Comparison of ENCODE assay signal across 17 cellular contexts in genomic region chr12:122048156-122048555, GRCh38.
"Had no signal": no experiment of that assay in that cellular context is flagged by ENCODE, and none has a peak within 500 bp of the region (broad histone marks: within the 10 kb centered on the region; RNA-seq: fewer than 3 reads in every experiment).

No MANE protein-coding gene starts in this region.

- H3K36me3 Mint-ChIP-seq: activated naive CD8-positive, alpha-beta T cell had no signal

- H3K4me3 Mint-ChIP-seq: activated B cell treated with CpG ODN at 0.5 μM for 24 hours; activated CD4-positive, alpha-beta T cell treated with anti-CD3 and anti-CD28 coated beads, Interleukin-2, amount 10 ng/mL, durations not matched to agents 24 days and 14 days; activated CD8-positive, alpha-beta T cell treated with anti-CD3 and anti-CD28 coated beads, Interleukin-2, amount 10 ng/mL, durations not matched to agents 7 days and 5 days; activated naive CD8-positive, alpha-beta T cell; activated T-cell treated with anti-CD3 and anti-CD28 coated beads, Interleukin-2, amount 50 U/mL, for 72 hours; endodermal cell; nephron; type B pancreatic cell had no signal

- H3K9me3 ChIP-seq: prostate gland, suprapubic skin had no signal

- H3K4me3 ChIP-seq: prostate gland, suprapubic skin had no signal

- H3K36me3 ChIP-seq: prostate gland had no signal

- DNase-seq: activated B cell treated with CpG ODN at 0.5 μM for 24 hours; activated CD4-positive, alpha-beta T cell treated with anti-CD3 and anti-CD28 coated beads, Interleukin-2, amount 10 ng/mL, durations not matched to agents 24 days and 14 days; activated CD8-positive, alpha-beta memory T cell treated with anti-CD3 and anti-CD28 coated beads, Interleukin-2, amount 50 U/mL, for 4 hours; activated CD8-positive, alpha-beta T cell treated with anti-CD3 and anti-CD28 coated beads, Interleukin-2, amount 10 ng/mL, durations not matched to agents 7 days and 5 days; activated gamma-delta T cell treated with Interleukin-2 at 50 U/mL for 16 hours; activated T-cell treated with anti-CD3 and anti-CD28 coated beads, Interleukin-2, amount 50 U/mL, for 72 hours; endodermal cell; small intestine; stimulated activated CD4-positive, alpha-beta T cell treated with anti-CD3 and anti-CD28 coated beads, Interleukin-4, amount 100 ng/mL, for 24 hours; stimulated activated naive CD8-positive, alpha-beta T cell treated with anti-CD3 and anti-CD28 coated beads, Interleukin-15, Interleukin-2, amounts not matched to agents 100 U/mL and 50 U/mL, for 24 hours; T-helper 1 cell had no signal

- ATAC-seq: activated CD8-positive, alpha-beta T cell treated with anti-CD3 and anti-CD28 coated beads, Interleukin-2, amount 10 ng/mL, durations not matched to agents 7 days and 5 days; activated T-cell treated with anti-CD3 and anti-CD28 coated beads, Interleukin-2, amount 50 U/mL, for 72 hours; right cardiac atrium; stimulated activated naive CD8-positive, alpha-beta T cell treated with anti-CD3 and anti-CD28 coated beads, Interleukin-15, Interleukin-2, amounts not matched to agents 100 U/mL and 50 U/mL, for 24 hours had no signal

- H3K27ac Mint-ChIP-seq: activated B cell treated with CpG ODN at 0.5 μM for 24 hours; activated CD4-positive, alpha-beta T cell treated with anti-CD3 and anti-CD28 coated beads, Interleukin-2, amount 10 ng/mL, durations not matched to agents 24 days and 14 days; activated CD8-positive, alpha-beta T cell treated with anti-CD3 and anti-CD28 coated beads, Interleukin-2, amount 10 ng/mL, durations not matched to agents 7 days and 5 days; activated naive CD8-positive, alpha-beta T cell; endodermal cell; type B pancreatic cell had no signal

- H3K27ac ChIP-seq: prostate gland, suprapubic skin had no signal

- H3K9me3 Mint-ChIP-seq: activated B cell treated with CpG ODN at 0.5 μM for 24 hours; activated CD4-positive, alpha-beta T cell treated with anti-CD3 and anti-CD28 coated beads, Interleukin-2, amount 10 ng/mL, durations not matched to agents 24 days and 14 days; activated T-cell treated with anti-CD3 and anti-CD28 coated beads, Interleukin-2, amount 50 U/mL, for 72 hours; endodermal cell; nephron; type B pancreatic cell had no signal

- H3K27me3 ChIP-seq: suprapubic skin had no signal

- H3K4me1 ChIP-seq: prostate gland, suprapubic skin had no signal

- H3K27me3 Mint-ChIP-seq: activated B cell treated with CpG ODN at 0.5 μM for 24 hours; activated CD4-positive, alpha-beta T cell treated with anti-CD3 and anti-CD28 coated beads, Interleukin-2, amount 10 ng/mL, durations not matched to agents 24 days and 14 days; activated naive CD8-positive, alpha-beta T cell; type B pancreatic cell had no signal

- H3K4me1 Mint-ChIP-seq: activated B cell treated with CpG ODN at 0.5 μM for 24 hours; activated CD4-positive, alpha-beta T cell treated with anti-CD3 and anti-CD28 coated beads, Interleukin-2, amount 10 ng/mL, durations not matched to agents 24 days and 14 days; endodermal cell had no signal
